29 cellular contexts compared by ENCODE assay signal in the genomic region with DNA sequence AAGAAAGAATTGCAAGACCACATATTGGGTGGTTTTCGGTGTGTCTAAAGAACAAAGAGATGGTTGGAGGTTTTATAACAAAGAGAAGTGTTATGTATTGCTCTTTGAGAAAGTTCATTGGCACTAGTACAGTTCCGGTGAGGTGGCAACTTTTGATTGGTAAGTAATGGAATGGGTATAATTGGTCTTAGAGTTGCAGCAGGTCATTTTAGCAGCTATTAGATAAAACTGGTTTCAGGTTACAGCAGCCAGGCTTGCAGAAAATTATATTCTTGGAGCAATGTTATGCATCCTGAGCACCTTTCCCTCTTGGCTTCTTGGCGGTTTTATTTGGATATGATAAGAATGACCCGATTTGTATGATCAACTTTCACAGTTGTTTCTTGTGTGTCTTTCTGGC. TPM values are rescaled to one million over a fixed set of nuclear protein-coding genes. Genes with fewer than 3 reads are reported as not detected.
DNase-seq lines count a peak whose midpoint lies in the region; ATAC-seq, FAIRE-seq and TF ChIP-seq lines count a peak whose summit lies in the region.
"Had no signal": no experiment of that assay in that cellular context is flagged by ENCODE, and none has a peak within 500 bp of the region (broad histone marks: within the 10 kb centered on the region; RNA-seq: fewer than 3 reads in every experiment).

No MANE protein-coding gene starts in this region.

- H3K4me1 Mint-ChIP-seq in astrocyte (ENCODE audit: low read depth, unreplicated experiment), result peaks cover 9% of the 10 kb centered on the region
- H3K4me1 Mint-ChIP-seq in natural killer cell, result no peaks in the 10 kb centered on the region
- H3K4me1 Mint-ChIP-seq: CD8-positive, alpha-beta memory T cell had no signal

- TF ChIP-seq POLR2A in H54 (IDR thresholded peaks at IDR 0.05; ENCODE audit: low read depth, low read length), result no peak

- FAIRE-seq in astrocyte (lab: Jason Lieb, UNC) (no peak), H54 (lab: Jason Lieb, UNC) (no peak)
- FAIRE-seq: GM18507 had no signal

- H3K4me3 ChIP-seq in right atrium auricular region (no peak overlapping the region), astrocyte (ENCODE audit: insufficient read depth, low read depth, low read length) (no peak overlapping the region)
- H3K4me3 ChIP-seq: PC-9 had no signal

- peak; percentile 26 for ATAC-seq in left ventricle myocardium superior
- ATAC-seq in natural killer cell, result no peak
- ATAC-seq in HG02885 (IDR thresholded peaks at IDR 0.05; ENCODE audit: poor library complexity, unreplicated experiment), result no peak

- H3K27me3 Mint-ChIP-seq in astrocyte (ENCODE audit: low read depth, unreplicated experiment) (peaks cover 15% of the 10 kb centered on the region), natural killer cell (ENCODE audit: low read depth in 2 of 2) (peaks cover 0 to 29% of the 10 kb centered on the region in 2 donors)

- no peaks in the 10 kb centered on the region for H3K36me3 ChIP-seq in right atrium auricular region
- H3K36me3 ChIP-seq in astrocyte (ENCODE audit: insufficient read depth, low read length), result no peaks in the 10 kb centered on the region
- H3K36me3 ChIP-seq: BE2C had no signal

- H3K27ac ChIP-seq in right atrium auricular region (no peak overlapping the region), astrocyte (ENCODE audit: low read depth, low read length) (no peak overlapping the region), RWPE1 (no peak overlapping the region)
- H3K27ac ChIP-seq: PC-9 had no signal

- H2AFZ ChIP-seq in astrocyte (ENCODE audit: low read depth, low read length), result no peak overlapping the region
- H2AFZ ChIP-seq: PC-9 had no signal

- no peaks in the 10 kb centered on the region for H4K20me1 ChIP-seq in astrocyte (ENCODE audit: insufficient read depth, low read length)

- DNase-seq in left ventricle myocardium superior (no peak), right atrium auricular region (ENCODE audit: low spot score) (no peak), astrocyte (ENCODE audit: low read depth) (peak; percentile 42), iris pigment epithelial cell (ENCODE audit: low read depth) (peak; percentile 24), RWPE1 (ENCODE audit: low spot score) (no peak), natural killer cell (no peak), H54 (ENCODE audit: insufficient read length, low spot score) (no peak)
- DNase-seq: 8988T; ACHN; BE2C; CD8-positive, alpha-beta memory T cell; H9; HFFc6; NCI-H1092 treated with DMSO at 0.1 percent for 48 hours; NCI-H1436; NCI-H187; NCI-H2081 treated with DMSO at 0.1 percent for 48 hours; NCI-H2171; NCI-H345; NCI-H510A treated with DMSO at 0.1 percent for 48 hours; NK-92 treated with Interleukin-12 subunit alpha and Interleukin-12 subunit beta, amount 100 ng/mL, for 24 hours; PC-9; RPMI8226; SHP77 treated with DMSO at 0.1 percent for 48 hours had no signal

- H3K4me3 Mint-ChIP-seq in astrocyte (ENCODE audit: unreplicated experiment), result no peak overlapping the region
- H3K4me3 Mint-ChIP-seq in natural killer cell, result no peak overlapping the region
- H3K4me3 Mint-ChIP-seq: CD14-positive monocyte; CD8-positive, alpha-beta memory T cell; H9; HFFc6 had no signal

- H3K36me3 Mint-ChIP-seq in astrocyte (ENCODE audit: low read depth, unreplicated experiment) (no peaks in the 10 kb centered on the region), natural killer cell (no peaks in the 10 kb centered on the region)
- H3K36me3 Mint-ChIP-seq: CD8-positive, alpha-beta memory T cell had no signal

- CTCF ChIA-PET in RWPE1 (lab: Yijun Ruan, JAX), result no interaction called here

- intact Hi-C loops in left ventricle myocardium superior (cut with micrococcal nuclease), result no loop called here
- intact Hi-C loops in natural killer cell (cut with micrococcal nuclease), result no loop called here

- TF ChIP-seq CTCF in right atrium auricular region (IDR thresholded peaks at IDR 0.05), result no peak
- TF ChIP-seq CTCF in astrocyte (IDR thresholded peaks at IDR 0.05; ENCODE audit: insufficient read depth, low read depth, low read length), result no peak
- TF ChIP-seq CTCF in RWPE1 (conservative IDR thresholded peaks at IDR 0.05; ENCODE audit: low read depth), result no peak
- TF ChIP-seq CTCF in natural killer cell (IDR thresholded peaks at IDR 0.05), result no peak

- H3K27ac Mint-ChIP-seq in astrocyte (ENCODE audit: unreplicated experiment) (no peak overlapping the region), natural killer cell (no peak overlapping the region)
- H3K27ac Mint-ChIP-seq: CD8-positive, alpha-beta memory T cell; H9; HFFc6 had no signal

- H3K4me1 ChIP-seq in right atrium auricular region, result no peaks in the 10 kb centered on the region
- H3K4me1 ChIP-seq in astrocyte (ENCODE audit: insufficient read depth, low read length), result no peaks in the 10 kb centered on the region
- H3K4me1 ChIP-seq: BE2C had no signal

- POLR2A ChIA-PET in RWPE1 (lab: Yijun Ruan, JAX; ENCODE audit: low non-redundant PET), result no interaction called here

- H3K9ac ChIP-seq in astrocyte (ENCODE audit: low read length), result no peak overlapping the region

- H3K9me3 ChIP-seq in right atrium auricular region, result no peaks in the 10 kb centered on the region
- H3K9me3 ChIP-seq in astrocyte (ENCODE audit: insufficient read depth, low read depth, low read length), result no peaks in the 10 kb centered on the region
- H3K9me3 ChIP-seq: BE2C had no signal

- no peaks in the 10 kb centered on the region for H3K27me3 ChIP-seq in right atrium auricular region
- no peaks in the 10 kb centered on the region for H3K27me3 ChIP-seq in astrocyte (ENCODE audit: insufficient read depth, low read length)
- H3K27me3 ChIP-seq: BE2C had no signal

- no peaks in the 10 kb centered on the region for H3K79me2 ChIP-seq in astrocyte (ENCODE audit: insufficient read depth, low read length)

- no peaks in the 10 kb centered on the region for H3K9me3 Mint-ChIP-seq in astrocyte (ENCODE audit: unreplicated experiment)
- no peaks in the 10 kb centered on the region for H3K9me3 Mint-ChIP-seq in natural killer cell
- H3K9me3 Mint-ChIP-seq: CD8-positive, alpha-beta memory T cell; H9; HFFc6 had no signal

- H3K4me2 ChIP-seq in astrocyte (ENCODE audit: low read length), result no peak overlapping the region
- H3K4me2 ChIP-seq: PC-9 had no signal

RNA-seq across cellular contexts. Expression of gene SSTR4, which starts 12.3 kb away (rescaled TPM):
- not detected for total RNA-seq in left ventricle myocardium superior
- total RNA-seq in right atrium auricular region, result not detected
- not detected in 2 replicates for total RNA-seq in astrocyte
- not detected for total RNA-seq in natural killer cell
- total RNA-seq: CD8-positive, alpha-beta memory T cell; G401; H9; HFFc6; HT-29; PC-9 had no signal

RNA-seq across cellular contexts. Expression of gene THBD, which starts 26.6 kb away (rescaled TPM):
- total RNA-seq in left ventricle myocardium superior, result 13.1 TPM
- 10 to 100 TPM; 37.0 to 96.7 TPM for total RNA-seq in right atrium auricular region
- total RNA-seq in astrocyte, result 14.2 and 22.7 TPM in 2 replicates
- 1 to 10 TPM; 2.1 to 2.8 (median 2.1) TPM for total RNA-seq in natural killer cell
- total RNA-seq: G401, HT-29 had no signal

Comparison
In these comparisons a context has a peak if more than half of its experiments do, and no peak if none do; other contexts are left out.
1. DNase-seq: peak in astrocyte (single experiment) and iris pigment epithelial cell (single experiment); none in left ventricle myocardium superior (single experiment), right atrium auricular region (single experiment), RWPE1 (single experiment), natural killer cell (single experiment) and H54 (single experiment).